ENCODE assay signal across 1 cellular context in the genomic region with DNA sequence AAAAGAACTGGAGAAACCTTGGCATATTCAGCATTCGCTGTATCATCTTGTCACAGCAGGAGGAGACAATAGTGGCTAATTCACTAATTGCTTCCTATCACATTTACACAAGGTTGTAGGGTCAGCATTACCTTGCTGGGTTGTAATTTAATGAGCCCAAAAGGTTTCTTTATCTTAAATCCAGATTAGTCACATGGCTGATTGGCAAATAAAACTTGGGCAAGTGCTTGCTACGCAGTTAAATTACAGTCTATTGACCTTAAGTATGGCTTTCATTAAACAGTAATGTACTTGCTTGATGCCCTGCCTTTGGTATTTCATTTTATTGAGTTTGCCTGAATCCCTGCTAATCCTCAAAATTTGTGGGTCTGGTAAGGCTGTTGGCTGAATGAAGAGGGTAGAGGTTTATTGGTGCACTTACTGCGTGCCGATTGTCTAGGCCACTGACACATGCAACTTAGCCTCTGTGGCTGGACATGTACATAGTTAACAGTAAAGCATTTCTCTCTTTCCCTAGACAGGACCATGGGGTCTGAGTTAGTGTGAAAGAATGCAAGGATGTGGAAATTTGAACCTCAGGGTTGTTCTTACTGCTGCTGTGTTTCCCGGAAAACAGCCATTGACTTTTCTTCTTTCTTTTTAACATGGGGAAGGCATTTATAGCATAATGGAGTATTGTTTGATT.
TF ChIP-seq lines count a peak whose summit lies in the region.

No MANE protein-coding gene starts in this region.

TF ChIP-seq in HEK293, 187 proteins besides CTCF, POLR2A, EP300 and RAD21 (continued from another document):
- TF ChIP-seq, protein P1, sequence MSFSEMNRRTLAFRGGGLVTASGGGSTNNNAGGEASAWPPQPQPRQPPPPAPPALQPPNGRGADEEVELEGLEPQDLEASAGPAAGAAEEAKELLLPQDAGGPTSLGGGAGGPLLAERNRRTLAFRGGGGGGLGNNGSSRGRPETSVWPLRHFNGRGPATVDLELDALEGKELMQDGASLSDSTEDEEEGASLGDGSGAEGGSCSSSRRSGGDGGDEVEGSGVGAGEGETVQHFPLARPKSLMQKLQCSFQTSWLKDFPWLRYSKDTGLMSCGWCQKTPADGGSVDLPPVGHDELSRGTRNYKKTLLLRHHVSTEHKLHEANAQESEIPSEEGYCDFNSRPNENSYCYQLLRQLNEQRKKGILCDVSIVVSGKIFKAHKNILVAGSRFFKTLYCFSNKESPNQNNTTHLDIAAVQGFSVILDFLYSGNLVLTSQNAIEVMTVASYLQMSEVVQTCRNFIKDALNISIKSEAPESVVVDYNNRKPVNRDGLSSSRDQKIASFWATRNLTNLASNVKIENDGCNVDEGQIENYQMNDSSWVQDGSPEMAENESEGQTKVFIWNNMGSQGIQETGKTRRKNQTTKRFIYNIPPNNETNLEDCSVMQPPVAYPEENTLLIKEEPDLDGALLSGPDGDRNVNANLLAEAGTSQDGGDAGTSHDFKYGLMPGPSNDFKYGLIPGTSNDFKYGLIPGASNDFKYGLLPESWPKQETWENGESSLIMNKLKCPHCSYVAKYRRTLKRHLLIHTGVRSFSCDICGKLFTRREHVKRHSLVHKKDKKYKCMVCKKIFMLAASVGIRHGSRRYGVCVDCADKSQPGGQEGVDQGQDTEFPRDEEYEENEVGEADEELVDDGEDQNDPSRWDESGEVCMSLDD (tag by site-specific recombination; IDR thresholded peaks at IDR 0.05) = no peak
- TF ChIP-seq, protein P2, sequence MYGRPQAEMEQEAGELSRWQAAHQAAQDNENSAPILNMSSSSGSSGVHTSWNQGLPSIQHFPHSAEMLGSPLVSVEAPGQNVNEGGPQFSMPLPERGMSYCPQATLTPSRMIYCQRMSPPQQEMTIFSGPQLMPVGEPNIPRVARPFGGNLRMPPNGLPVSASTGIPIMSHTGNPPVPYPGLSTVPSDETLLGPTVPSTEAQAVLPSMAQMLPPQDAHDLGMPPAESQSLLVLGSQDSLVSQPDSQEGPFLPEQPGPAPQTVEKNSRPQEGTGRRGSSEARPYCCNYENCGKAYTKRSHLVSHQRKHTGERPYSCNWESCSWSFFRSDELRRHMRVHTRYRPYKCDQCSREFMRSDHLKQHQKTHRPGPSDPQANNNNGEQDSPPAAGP (tag by site-specific recombination; IDR thresholded peaks at IDR 0.05) = no peak
- no peak for TF ChIP-seq YY1 (tag by site-specific recombination; IDR thresholded peaks at IDR 0.05)
- TF ChIP-seq, protein P3, sequence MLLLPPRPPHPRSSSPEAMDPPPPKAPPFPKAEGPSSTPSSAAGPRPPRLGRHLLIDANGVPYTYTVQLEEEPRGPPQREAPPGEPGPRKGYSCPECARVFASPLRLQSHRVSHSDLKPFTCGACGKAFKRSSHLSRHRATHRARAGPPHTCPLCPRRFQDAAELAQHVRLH (tag by site-specific recombination; IDR thresholded peaks at IDR 0.05) = peak; percentile 39; the same call in 1 of the 2 replicates
- peak; percentile 79 for TF ChIP-seq FEZF1 (tag by site-specific recombination; IDR thresholded peaks at IDR 0.05)
- TF ChIP-seq SALL2 (tag by site-specific recombination; IDR thresholded peaks at IDR 0.05; ENCODE audit: borderline replicate concordance) = no peak
- TF ChIP-seq, protein P4, sequence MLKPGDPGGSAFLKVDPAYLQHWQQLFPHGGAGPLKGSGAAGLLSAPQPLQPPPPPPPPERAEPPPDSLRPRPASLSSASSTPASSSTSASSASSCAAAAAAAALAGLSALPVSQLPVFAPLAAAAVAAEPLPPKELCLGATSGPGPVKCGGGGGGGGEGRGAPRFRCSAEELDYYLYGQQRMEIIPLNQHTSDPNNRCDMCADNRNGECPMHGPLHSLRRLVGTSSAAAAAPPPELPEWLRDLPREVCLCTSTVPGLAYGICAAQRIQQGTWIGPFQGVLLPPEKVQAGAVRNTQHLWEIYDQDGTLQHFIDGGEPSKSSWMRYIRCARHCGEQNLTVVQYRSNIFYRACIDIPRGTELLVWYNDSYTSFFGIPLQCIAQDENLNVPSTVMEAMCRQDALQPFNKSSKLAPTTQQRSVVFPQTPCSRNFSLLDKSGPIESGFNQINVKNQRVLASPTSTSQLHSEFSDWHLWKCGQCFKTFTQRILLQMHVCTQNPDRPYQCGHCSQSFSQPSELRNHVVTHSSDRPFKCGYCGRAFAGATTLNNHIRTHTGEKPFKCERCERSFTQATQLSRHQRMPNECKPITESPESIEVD (tag by site-specific recombination; IDR thresholded peaks at IDR 0.05) = peak; percentile 80
- TF ChIP-seq SP7 (tag by site-specific recombination; IDR thresholded peaks at IDR 0.05) = peak; percentile 89
- TF ChIP-seq ZNF174 (tag by site-specific recombination; IDR thresholded peaks at IDR 0.05) = no peak
- TF ChIP-seq ZNF501 (tag by site-specific recombination; IDR thresholded peaks at IDR 0.05) = peak; percentile 43; the same call in 1 of the 2 replicates
- peak; percentile 72; the same call in 1 of the 2 replicates for TF ChIP-seq ZNF664 (tag by site-specific recombination; IDR thresholded peaks at IDR 0.05)
- TF ChIP-seq ZNF747 (tag by site-specific recombination; IDR thresholded peaks at IDR 0.05) = no peak
- TF ChIP-seq ZNF239 (tag by site-specific recombination; IDR thresholded peaks at IDR 0.05) = no peak
- TF ChIP-seq ZNF548 (tag by site-specific recombination; IDR thresholded peaks at IDR 0.05) = no peak
- TF ChIP-seq ZNF394 (tag by site-specific recombination; IDR thresholded peaks at IDR 0.05; ENCODE audit: borderline replicate concordance) = no peak
- TF ChIP-seq OSR2 (tag by site-specific recombination; IDR thresholded peaks at IDR 0.05) = peak; percentile 76
- TF ChIP-seq ZNF629 (tag by site-specific recombination; IDR thresholded peaks at IDR 0.05) = 0 out of 2 replicates have a peak, but pooled peaks have one; percentile 11
- TF ChIP-seq ZNF585B (tag by site-specific recombination; IDR thresholded peaks at IDR 0.05) = no peak
- TF ChIP-seq ZXDB (tag by site-specific recombination; IDR thresholded peaks at IDR 0.05) = peak; percentile 46; the same call in 1 of the 2 replicates
TF ChIP-seq in HEK293: peak in this region for 12.
